8 cellular contexts compared by ENCODE assay signal in the genomic region with DNA sequence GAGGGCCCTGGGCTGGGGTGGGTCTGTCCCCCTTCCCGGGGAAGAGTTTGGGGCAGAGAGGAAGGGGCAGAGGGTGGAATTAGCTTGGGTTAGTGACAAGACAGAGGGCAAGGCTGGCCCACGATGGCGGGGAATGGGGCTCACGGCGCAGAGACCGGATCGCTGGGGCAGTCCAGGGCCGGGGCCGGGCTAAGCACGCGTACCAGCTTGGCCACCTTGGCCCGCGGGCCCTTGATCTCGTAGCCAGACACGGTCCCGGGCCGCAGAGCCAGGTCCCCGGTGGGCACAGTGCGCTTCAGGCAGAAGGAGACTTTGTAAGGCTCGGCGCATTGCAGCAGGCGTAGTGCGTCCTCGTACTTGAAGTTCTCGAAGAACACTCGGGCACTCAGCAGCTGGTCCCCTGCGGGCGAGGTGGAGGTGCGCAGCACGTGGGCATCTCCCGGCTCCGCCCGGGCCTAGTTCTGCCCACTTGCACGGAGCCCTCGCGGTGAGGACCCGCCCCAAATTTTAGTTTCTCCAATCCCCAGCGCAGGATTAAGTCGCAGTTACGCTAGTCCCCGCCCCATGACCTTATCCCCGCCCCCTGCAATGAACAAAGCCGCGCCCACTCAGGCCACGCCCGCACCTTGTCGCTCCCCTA. TPM values are rescaled to one million over a fixed set of nuclear protein-coding genes. Genes with fewer than 3 reads are reported as not detected.
A peak's percentile ranks its signal among the peaks of the same experiment; 100 is the strongest.
DNase-seq lines count a peak whose midpoint lies in the region; ATAC-seq and TF ChIP-seq lines count a peak whose summit lies in the region.

No MANE protein-coding gene starts in this region.

- no peak overlapping the region for H3K27ac ChIP-seq in left ventricle myocardium inferior (replicated peaks)
- H3K27ac ChIP-seq in left lung, result no peak overlapping the region

- intact Hi-C loops in left ventricle myocardium inferior (cut with micrococcal nuclease), result no loop called here
- intact Hi-C loops in Right ventricle myocardium inferior (cut with DNase I), result no loop called here
- intact Hi-C loops in left lung (cut with DNase I), result no loop called here

- peak overlapping the region; percentile 25 for H3K4me3 ChIP-seq in left ventricle myocardium inferior
- no peak overlapping the region for H3K4me3 ChIP-seq in left lung

- peaks cover 7% of the 10 kb centered on the region for H3K4me1 ChIP-seq in left ventricle myocardium inferior
- peaks cover 3 to 15% of the 10 kb centered on the region in 2 donors for H3K4me1 ChIP-seq in left lung

- H3K9me3 ChIP-seq in left ventricle myocardium inferior (replicated peaks) (no peaks in the 10 kb centered on the region), left lung (no peaks in the 10 kb centered on the region)

- H3K36me3 ChIP-seq in left ventricle myocardium inferior, result no peaks in the 10 kb centered on the region
- peaks cover 0 to 21% of the 10 kb centered on the region in 2 donors for H3K36me3 ChIP-seq in left lung

- no peaks in the 10 kb centered on the region for H3K27me3 ChIP-seq in left ventricle myocardium inferior (ENCODE audit: low read depth)
- H3K27me3 ChIP-seq in left lung, result no peaks in the 10 kb centered on the region

- no peak for ATAC-seq in Right ventricle myocardium inferior
- ATAC-seq in left lung, result peak; percentile 80
- ATAC-seq in GM18873 (IDR thresholded peaks at IDR 0.05; ENCODE audit: low FRiP score, unreplicated experiment), result no peak

- TF ChIP-seq CTCF in left ventricle myocardium inferior (IDR thresholded peaks at IDR 0.05; ENCODE audit: borderline replicate concordance) (no peak), left lung (IDR thresholded peaks at IDR 0.05) (no peak)

- DNase-seq in left ventricle myocardium inferior, result peak; percentile 38
- no peak for DNase-seq in Right ventricle myocardium inferior (ENCODE audit: missing footprints)
- peak in 3 of 4 experiments; percentile 9 to 45 (median 36) for DNase-seq in activated naive CD4-positive, alpha-beta T cell (lab: John Stamatoyannopoulos, UW)
- DNase-seq in left lung, result peak; percentile 76 to 83
- DNase-seq in stimulated activated naive CD4-positive, alpha-beta T cell treated with Interleukin-2 at 50 U/mL for 16 hours (lab: John Stamatoyannopoulos, UW), result peak; percentile 52
- no peak for DNase-seq in glomerular visceral epithelial cell (ENCODE audit: extremely low spot score)
- no peak for DNase-seq in COLO668 (lab: John Stamatoyannopoulos, UW; ENCODE audit: unreplicated experiment)

RNA-seq across cellular contexts. Expression of gene HIPK4, which starts 8.6 kb away (rescaled TPM):
- total RNA-seq in left ventricle myocardium inferior (not detected), Right ventricle myocardium inferior (not detected), left lung (under 1 TPM; 0.09 to 0.24 TPM)

RNA-seq across cellular contexts. Expression of gene PRX, which starts 14.6 kb away (rescaled TPM):
- 3.3 TPM for total RNA-seq in left ventricle myocardium inferior
- total RNA-seq in Right ventricle myocardium inferior, result 3.5 TPM
- 10 to 100 TPM; 18.7 to 20.0 TPM for total RNA-seq in left lung

RNA-seq across cellular contexts. Expression of gene SERTAD1, which starts 27.3 kb away (rescaled TPM):
- total RNA-seq in left ventricle myocardium inferior (9.2 TPM), Right ventricle myocardium inferior (12.0 TPM), left lung (10 to 100 TPM; 14.8 to 17.5 TPM)

RNA-seq across cellular contexts. Expression of gene SERTAD3, which starts 45.6 kb away (rescaled TPM):
- total RNA-seq in left ventricle myocardium inferior (16.2 TPM), Right ventricle myocardium inferior (28.2 TPM), left lung (10 to 100 TPM; 31.7 to 35.0 TPM)

RNA-seq across cellular contexts. Expression of gene PLD3, which starts 50.0 kb away (rescaled TPM):
- total RNA-seq in left ventricle myocardium inferior (156 TPM), Right ventricle myocardium inferior (169 TPM), left lung (100 to 1,000 TPM; 315 to 604 TPM)

Comparison
In these comparisons a context has a peak if more than half of its experiments do, and no peak if none do; other contexts are left out.
1. DNase-seq: peak in left ventricle myocardium inferior (single experiment), activated naive CD4-positive, alpha-beta T cell (3 of 4), left lung (2 of 2) and stimulated activated naive CD4-positive, alpha-beta T cell treated with Interleukin-2 at 50 U/mL for 16 hours (single experiment); none in Right ventricle myocardium inferior (single experiment), glomerular visceral epithelial cell (single experiment) and COLO668 (single experiment).